Comparison of ENCODE assay signal across 8 cellular contexts in genomic region chr10:30433286-30433778, GRCh38. TPM values are rescaled to one million over a fixed set of nuclear protein-coding genes. Genes with fewer than 3 reads are reported as not detected.
A peak's percentile ranks its signal among the peaks of the same experiment; 100 is the strongest.
DNase-seq lines count a peak whose midpoint lies in the region; ATAC-seq and TF ChIP-seq lines count a peak whose summit lies in the region.

No MANE protein-coding gene starts in this region.

- no peaks in the 10 kb centered on the region for H3K9me3 ChIP-seq in Loucy (ENCODE audit: insufficient read depth, low read depth, low read length)
- no peaks in the 10 kb centered on the region for H3K9me3 ChIP-seq in esophagus muscularis mucosa

- H3K4me3 ChIP-seq in Loucy (ENCODE audit: low read length, poor library complexity, severe bottlenecking) (peak overlapping the region; percentile 91), esophagus muscularis mucosa (peak overlapping the region; percentile 82 to 94 (median 86))

- no peak for TF ChIP-seq EP300 in esophagus muscularis mucosa (IDR thresholded peaks at IDR 0.05)

- 0% methylated on average over 5 of the region's 38 CpGs for WGBS in esophagus muscularis mucosa

- H3K4me1 Mint-ChIP-seq in activated CD8-positive, alpha-beta T cell treated with anti-CD3 and anti-CD28 coated beads, Interleukin-2, amount 10 ng/mL, durations not matched to agents 7 days and 5 days (ENCODE audit: low read depth): peaks cover 59% of the 10 kb centered on the region
- H3K4me1 Mint-ChIP-seq in naive B cell (peaks cover 59 to 72% (median 64%) of the 10 kb centered on the region in 3 donors), type B pancreatic cell (ENCODE audit: unreplicated experiment) (peaks cover 46% of the 10 kb centered on the region)

- peaks cover 32% of the 10 kb centered on the region for H3K36me3 Mint-ChIP-seq in activated CD8-positive, alpha-beta T cell treated with anti-CD3 and anti-CD28 coated beads, Interleukin-2, amount 10 ng/mL, durations not matched to agents 7 days and 5 days (ENCODE audit: low read depth)
- peaks cover 7 to 17% of the 10 kb centered on the region in 2 donors for H3K36me3 Mint-ChIP-seq in naive B cell
- H3K36me3 Mint-ChIP-seq in type B pancreatic cell: peaks cover 3% of the 10 kb centered on the region

- H3K4me1 ChIP-seq in Loucy (ENCODE audit: insufficient read depth, low read length, poor library complexity, severe bottlenecking) (peaks cover 41% of the 10 kb centered on the region), esophagus muscularis mucosa (peaks cover 45 to 57% (median 54%) of the 10 kb centered on the region in 4 donors)

- intact Hi-C loops in esophagus muscularis mucosa (cut with DNase I): no loop called here

- peak overlapping the region; percentile 97 for H2AFZ ChIP-seq in Loucy (ENCODE audit: low read length)

- H4K20me1 ChIP-seq in Loucy (ENCODE audit: insufficient read depth, low read length, poor library complexity, severe bottlenecking): peaks cover 7% of the 10 kb centered on the region

- peaks cover 7% of the 10 kb centered on the region; the same call in 1 of the 2 replicates for H3F3A ChIP-seq in Loucy (ENCODE audit: low read depth)

- no peaks in the 10 kb centered on the region for H3K9me3 Mint-ChIP-seq in activated CD8-positive, alpha-beta T cell treated with anti-CD3 and anti-CD28 coated beads, Interleukin-2, amount 10 ng/mL, durations not matched to agents 7 days and 5 days (ENCODE audit: insufficient read depth)
- H3K9me3 Mint-ChIP-seq in naive B cell: peaks cover 0 to 1% (median 0%) of the 10 kb centered on the region in 7 donors
- peaks cover 5% of the 10 kb centered on the region for H3K9me3 Mint-ChIP-seq in type B pancreatic cell

- CTCF ChIA-PET in activated CD8-positive, alpha-beta T cell treated with anti-CD3 and anti-CD28 coated beads, Interleukin-2, amount 10 ng/mL, durations not matched to agents 7 days and 5 days (lab: Charles Lee): interaction anchor here (0.7 to 2.4 kb wide), 11 partner anchors 10 to 150 kb away, joined by 3 to 8 read pairs (median 4); no protein-coding TSS in a partner anchor

- peak overlapping the region; percentile 83 for H3K4me2 ChIP-seq in Loucy (ENCODE audit: low read depth, low read length, poor library complexity, severe bottlenecking)

- no peaks in the 10 kb centered on the region for H3K27me3 Mint-ChIP-seq in activated CD8-positive, alpha-beta T cell treated with anti-CD3 and anti-CD28 coated beads, Interleukin-2, amount 10 ng/mL, durations not matched to agents 7 days and 5 days (ENCODE audit: low read depth)
- H3K27me3 Mint-ChIP-seq in naive B cell (no peaks in the 10 kb centered on the region), type B pancreatic cell (peaks cover 4% of the 10 kb centered on the region)

- no peaks in the 10 kb centered on the region for H3K9me2 ChIP-seq in Loucy (replicated peaks; ENCODE audit: low read depth, low read length)

- peak overlapping the region; percentile 92 for H3K4me3 Mint-ChIP-seq in activated CD8-positive, alpha-beta T cell treated with anti-CD3 and anti-CD28 coated beads, Interleukin-2, amount 10 ng/mL, durations not matched to agents 7 days and 5 days
- peak overlapping the region; percentile 96 to 98 (median 97) for H3K4me3 Mint-ChIP-seq in naive B cell
- H3K4me3 Mint-ChIP-seq in type B pancreatic cell: peak overlapping the region; percentile 93

- H3K79me2 ChIP-seq in Loucy (ENCODE audit: insufficient read depth, low read length): peaks cover 33% of the 10 kb centered on the region

- peak overlapping the region; percentile 84 for H3K9ac ChIP-seq in Loucy (ENCODE audit: low read depth, low read length, poor library complexity, severe bottlenecking)

- DNase-seq in Daoy (ENCODE audit: low read depth) (peak; percentile 60), esophagus muscularis mucosa (ENCODE audit: extremely low spot score) (peak; percentile 96), naive B cell (no peak), type B pancreatic cell (ENCODE audit: extremely low spot score, unreplicated experiment) (peak; percentile 85)
- peak; percentile 70 for DNase-seq in activated CD8-positive, alpha-beta T cell treated with anti-CD3 and anti-CD28 coated beads, Interleukin-2, amount 10 ng/mL, durations not matched to agents 7 days and 5 days
- DNase-seq in NK-92 treated with Interleukin-12 subunit alpha and Interleukin-12 subunit beta, amount 100 ng/mL, for 24 hours (lab: John Stamatoyannopoulos, UW): no peak

- ATAC-seq in GM21717 (IDR thresholded peaks at IDR 0.05; ENCODE audit: unreplicated experiment): peak; percentile 25
- ATAC-seq in activated CD8-positive, alpha-beta T cell treated with anti-CD3 and anti-CD28 coated beads, Interleukin-2, amount 10 ng/mL, durations not matched to agents 7 days and 5 days: peak; percentile 34
- peak; percentile 4 to 7 for ATAC-seq in naive B cell (ENCODE audit: low read depth in 2 of 2)

- peak overlapping the region; percentile 86 for H3K27ac Mint-ChIP-seq in activated CD8-positive, alpha-beta T cell treated with anti-CD3 and anti-CD28 coated beads, Interleukin-2, amount 10 ng/mL, durations not matched to agents 7 days and 5 days
- H3K27ac Mint-ChIP-seq in naive B cell (peak overlapping the region; percentile 97 to 99 (median 99)), type B pancreatic cell (peak overlapping the region; percentile 100)

- peak overlapping the region; percentile 97 to 100 (median 99) for H3K27ac ChIP-seq in esophagus muscularis mucosa (replicated peaks in 1 of 4)

- H3K36me3 ChIP-seq in Loucy (ENCODE audit: insufficient read depth, low read length): no peaks in the 10 kb centered on the region
- H3K36me3 ChIP-seq in esophagus muscularis mucosa: peaks cover 0 to 16% (median 0%) of the 10 kb centered on the region in 4 donors

- TF ChIP-seq POLR2A in esophagus muscularis mucosa (IDR thresholded peaks at IDR 0.05; ENCODE audit: low read depth): peak; percentile 27

- H3K27me3 ChIP-seq in Loucy (ENCODE audit: insufficient read depth, low read length, poor library complexity, severe bottlenecking): peaks cover 5% of the 10 kb centered on the region
- no peaks in the 10 kb centered on the region for H3K27me3 ChIP-seq in esophagus muscularis mucosa

- TF ChIP-seq CTCF in Loucy (conservative IDR thresholded peaks at IDR 0.05; ENCODE audit: low read length): no peak
- TF ChIP-seq CTCF in esophagus muscularis mucosa (IDR thresholded peaks at IDR 0.05): no peak
- no peak for TF ChIP-seq CTCF in type B pancreatic cell (conservative IDR thresholded peaks at IDR 0.05)

- POLR2A ChIA-PET in activated CD8-positive, alpha-beta T cell treated with anti-CD3 and anti-CD28 coated beads, Interleukin-2, amount 10 ng/mL, durations not matched to agents 7 days and 5 days (lab: Charles Lee): interaction anchor here (1.2 to 3.2 kb wide), 6 partner anchors 10 to 100 kb away, joined by 3 to 21 read pairs (median 6); no protein-coding TSS in a partner anchor

RNA-seq across cellular contexts. Expression of gene MAP3K8, which starts 0.7 kb away (rescaled TPM):
- 2.9 and 3.6 TPM in 2 replicates for total RNA-seq in Daoy (2014; rRNA removed; shearing (Covaris generic))
- total RNA-seq in activated CD8-positive, alpha-beta T cell treated with anti-CD3 and anti-CD28 coated beads, Interleukin-2, amount 10 ng/mL, durations not matched to agents 7 days and 5 days: 10 to 100 TPM; 26.0 to 27.7 TPM
- total RNA-seq in esophagus muscularis mucosa (10 to 100 TPM; 18.7 to 74.2 (median 24.1) TPM), type B pancreatic cell (ENCODE audit: low replicate concordance) (22.6 and 37.3 TPM in 2 replicates)
- polyA plus RNA-seq in naive B cell (ENCODE audit: low read depth in 6 of 6): 100 to 1,000 TPM in 2 of 6 donors, 10 to 100 TPM in 4; 75.2 to 122 (median 90.8) TPM

Comparison
In these comparisons a context has a peak if more than half of its experiments do, and no peak if none do; other contexts are left out.
1. DNase-seq: peak in Daoy (single experiment), activated CD8-positive, alpha-beta T cell treated with anti-CD3 and anti-CD28 coated beads, Interleukin-2, amount 10 ng/mL, durations not matched to agents 7 days and 5 days (single experiment), esophagus muscularis mucosa (single experiment) and type B pancreatic cell (single experiment); none in naive B cell (single experiment) and NK-92 treated with Interleukin-12 subunit alpha and Interleukin-12 subunit beta, amount 100 ng/mL, for 24 hours (single experiment).
2. Peak in every context shown above with its lines, with median percentiles within 50 percentile points of each other: ATAC-seq, H3K27ac Mint-ChIP-seq and H3K4me3 Mint-ChIP-seq.